11 cellular contexts compared by ENCODE assay signal in genomic region chr11:117220568-117220967, GRCh38. TPM values are rescaled to one million over a fixed set of nuclear protein-coding genes. Genes with fewer than 3 reads are reported as not detected.
DNase-seq lines count a peak whose midpoint lies in the region; ATAC-seq and TF ChIP-seq lines count a peak whose summit lies in the region.
"Had no signal": no experiment of that assay in that cellular context is flagged by ENCODE, and none has a peak within 500 bp of the region (broad histone marks: within the 10 kb centered on the region; RNA-seq: fewer than 3 reads in every experiment).

No MANE protein-coding gene starts in this region.

- TF ChIP-seq CTCF in cardiac muscle cell (IDR thresholded peaks at IDR 0.05; ENCODE audit: low read depth, low read length) (no peak), ovary (IDR thresholded peaks at IDR 0.05) (no peak)

- peaks cover 3% of the 10 kb centered on the region for H3K4me1 Mint-ChIP-seq in activated naive CD8-positive, alpha-beta T cell treated with anti-CD3 and anti-CD28 coated beads, Interleukin-2, amount 10 ng/mL, durations not matched to agents 7 days and 5 days
- H3K4me1 Mint-ChIP-seq in activated naive CD8-positive, alpha-beta T cell treated with anti-CD3 and anti-CD28 coated beads for 36 hours, result no peaks in the 10 kb centered on the region

- H3K27me3 ChIP-seq in cardiac muscle cell (no peaks in the 10 kb centered on the region), ovary (no peaks in the 10 kb centered on the region)

- 28 to 31% (median 29%) methylated on average over 9 of the region's 9 CpGs for WGBS in ovary, 3 donors
- 30% methylated on average over 9 of the region's 9 CpGs for WGBS in urinary bladder

- peak; percentile 21 for DNase-seq in activated naive CD8-positive, alpha-beta T cell treated with anti-CD3 and anti-CD28 coated beads, Interleukin-2, amount 10 ng/mL, durations not matched to agents 7 days and 5 days
- DNase-seq in activated naive CD8-positive, alpha-beta T cell treated with anti-CD3 and anti-CD28 coated beads for 36 hours, result no peak
- DNase-seq in cardiac muscle cell (ENCODE audit: low read depth in 1 of 2, low spot score in 1 of 2), result peak in 1 of 2 donors; percentile 73
- peak; percentile 56 to 73 (median 65) for DNase-seq in ovary
- no peak for DNase-seq in cerebellar cortex (ENCODE audit: low spot score)
- DNase-seq: central memory CD4-positive, alpha-beta T cell; nephron progenitor cell; SW 1271 had no signal

- H3K27ac ChIP-seq in cardiac muscle cell (peak overlapping the region; percentile 94), ovary (peak overlapping the region; percentile 78 to 86), urinary bladder (ENCODE audit: low read depth) (peak overlapping the region; percentile 11)

- H3K27ac Mint-ChIP-seq in activated naive CD8-positive, alpha-beta T cell treated with anti-CD3 and anti-CD28 coated beads, Interleukin-2, amount 10 ng/mL, durations not matched to agents 7 days and 5 days, result peak overlapping the region; percentile 36
- no peak overlapping the region for H3K27ac Mint-ChIP-seq in activated naive CD8-positive, alpha-beta T cell treated with anti-CD3 and anti-CD28 coated beads for 36 hours

- H3K4me3 ChIP-seq in cardiac muscle cell (no peak overlapping the region), ovary (no peak overlapping the region), urinary bladder (ENCODE audit: low read depth, low read length) (no peak overlapping the region)

- H3K4me1 ChIP-seq in cardiac muscle cell (ENCODE audit: low read depth), result peaks cover 27% of the 10 kb centered on the region
- peaks cover 44% of the 10 kb centered on the region for H3K4me1 ChIP-seq in ovary (ENCODE audit: insufficient read depth)
- H3K4me1 ChIP-seq in urinary bladder (ENCODE audit: insufficient read depth), result no peaks in the 10 kb centered on the region

- no peak for ATAC-seq in activated naive CD8-positive, alpha-beta T cell treated with anti-CD3 and anti-CD28 coated beads, Interleukin-2, amount 10 ng/mL, durations not matched to agents 7 days and 5 days (ENCODE audit: low read depth)
- ATAC-seq in HG02970 (IDR thresholded peaks at IDR 0.05; ENCODE audit: low FRiP score, unreplicated experiment), result no peak
- ATAC-seq in GM18861 (IDR thresholded peaks at IDR 0.05; ENCODE audit: unreplicated experiment), result no peak

- no peak overlapping the region for H3K4me3 Mint-ChIP-seq in activated naive CD8-positive, alpha-beta T cell treated with anti-CD3 and anti-CD28 coated beads, Interleukin-2, amount 10 ng/mL, durations not matched to agents 7 days and 5 days
- no peak overlapping the region for H3K4me3 Mint-ChIP-seq in activated naive CD8-positive, alpha-beta T cell treated with anti-CD3 and anti-CD28 coated beads for 36 hours
- H3K4me3 Mint-ChIP-seq: nephron progenitor cell had no signal

- TF ChIP-seq EP300 in ovary (IDR thresholded peaks at IDR 0.05), result no peak

- H3K36me3 Mint-ChIP-seq in activated naive CD8-positive, alpha-beta T cell treated with anti-CD3 and anti-CD28 coated beads, Interleukin-2, amount 10 ng/mL, durations not matched to agents 7 days and 5 days, result peaks cover 26% of the 10 kb centered on the region
- H3K36me3 Mint-ChIP-seq in activated naive CD8-positive, alpha-beta T cell treated with anti-CD3 and anti-CD28 coated beads for 36 hours, result peaks cover 16% of the 10 kb centered on the region

- no peaks in the 10 kb centered on the region for H3K9me3 Mint-ChIP-seq in activated naive CD8-positive, alpha-beta T cell treated with anti-CD3 and anti-CD28 coated beads, Interleukin-2, amount 10 ng/mL, durations not matched to agents 7 days and 5 days
- H3K9me3 Mint-ChIP-seq in activated naive CD8-positive, alpha-beta T cell treated with anti-CD3 and anti-CD28 coated beads for 36 hours, result no peaks in the 10 kb centered on the region
- H3K9me3 Mint-ChIP-seq: nephron progenitor cell had no signal

- H3K9me3 ChIP-seq in cardiac muscle cell (ENCODE audit: low read depth) (no peaks in the 10 kb centered on the region), ovary (no peaks in the 10 kb centered on the region)

- intact Hi-C loops in ovary (cut with DNase I), result loop anchor here (2.0 to 10.0 kb wide), 8 partner anchors 33 to 426 kb away; partner anchors contain the start of genes SIDT2 (in 2 of the 4) and APOA5 (in 1 of the 4)

- POLR2A ChIA-PET in activated naive CD8-positive, alpha-beta T cell treated with anti-CD3 and anti-CD28 coated beads, Interleukin-2, amount 10 ng/mL, durations not matched to agents 7 days and 5 days (lab: Charles Lee), result interaction anchor here (1.0 to 1.3 kb wide), 3 partner anchors 9 to 76 kb away, joined by 3 to 4 read pairs (median 3); partner anchors contain the start of gene PAFAH1B2

- no peaks in the 10 kb centered on the region for H3K27me3 Mint-ChIP-seq in activated naive CD8-positive, alpha-beta T cell treated with anti-CD3 and anti-CD28 coated beads, Interleukin-2, amount 10 ng/mL, durations not matched to agents 7 days and 5 days
- no peaks in the 10 kb centered on the region for H3K27me3 Mint-ChIP-seq in activated naive CD8-positive, alpha-beta T cell treated with anti-CD3 and anti-CD28 coated beads for 36 hours

- peak; percentile 14 for TF ChIP-seq POLR2A in ovary (IDR thresholded peaks at IDR 0.05)

- H3K36me3 ChIP-seq in cardiac muscle cell (peaks cover 8% of the 10 kb centered on the region), ovary (no peaks in the 10 kb centered on the region), urinary bladder (ENCODE audit: insufficient read depth) (no peaks in the 10 kb centered on the region)

RNA-seq across cellular contexts. Expression of gene PCSK7, which starts 11.3 kb away (rescaled TPM):
- 100 to 1,000 TPM; 191 to 195 TPM for total RNA-seq in activated naive CD8-positive, alpha-beta T cell treated with anti-CD3 and anti-CD28 coated beads, Interleukin-2, amount 10 ng/mL, durations not matched to agents 7 days and 5 days
- total RNA-seq in activated naive CD8-positive, alpha-beta T cell treated with anti-CD3 and anti-CD28 coated beads for 36 hours, result 10 to 100 TPM; 85.0 to 85.9 TPM
- total RNA-seq in cardiac muscle cell, result 43.6 and 46.6 TPM in 2 replicates
- 31.6 and 31.7 TPM in 2 replicates for polyA plus RNA-seq in cardiac muscle cell
- total RNA-seq in ovary, result 10 to 100 TPM; 16.3 to 67.7 (median 32.2) TPM
- 10 to 100 TPM; 14.5 to 15.7 TPM for polyA plus RNA-seq in ovary
- 23.7 TPM for total RNA-seq in urinary bladder
- 45.6 TPM for polyA plus RNA-seq in urinary bladder

RNA-seq across cellular contexts. Expression of gene RNF214, which starts 11.9 kb away (rescaled TPM):
- 10 to 100 TPM; 22.6 to 26.0 TPM for total RNA-seq in activated naive CD8-positive, alpha-beta T cell treated with anti-CD3 and anti-CD28 coated beads, Interleukin-2, amount 10 ng/mL, durations not matched to agents 7 days and 5 days
- 10 to 100 TPM; 16.6 to 17.3 TPM for total RNA-seq in activated naive CD8-positive, alpha-beta T cell treated with anti-CD3 and anti-CD28 coated beads for 36 hours
- 14.1 and 20.0 TPM in 2 replicates for total RNA-seq in cardiac muscle cell
- 13.8 and 24.6 TPM in 2 replicates for polyA plus RNA-seq in cardiac muscle cell
- 10 to 100 TPM in 6 of 7 donors, 1 to 10 TPM in 1; 9.7 to 40.9 (median 29.3) TPM for total RNA-seq in ovary
- 10 to 100 TPM; 12.8 to 22.7 TPM for polyA plus RNA-seq in ovary
- total RNA-seq in urinary bladder, result 15.2 TPM
- polyA plus RNA-seq in urinary bladder, result 14.5 TPM

RNA-seq across cellular contexts. Expression of gene TAGLN, which starts 21.4 kb away (rescaled TPM):
- 1 to 10 TPM; 6.2 to 6.4 TPM for total RNA-seq in activated naive CD8-positive, alpha-beta T cell treated with anti-CD3 and anti-CD28 coated beads, Interleukin-2, amount 10 ng/mL, durations not matched to agents 7 days and 5 days
- 1 to 10 TPM; 2.0 TPM for total RNA-seq in activated naive CD8-positive, alpha-beta T cell treated with anti-CD3 and anti-CD28 coated beads for 36 hours
- total RNA-seq in cardiac muscle cell (82.5 and 1,828 TPM in 2 replicates), ovary (1,000 to 10,000 TPM in 3 of 7 donors, 100 to 1,000 TPM in 4; 491 to 2,646 (median 828) TPM), urinary bladder (2,727 TPM)
- polyA plus RNA-seq in cardiac muscle cell (65.2 and 1,052 TPM in 2 replicates), ovary (1,000 to 10,000 TPM; 1,650 to 3,307 TPM), urinary bladder (17,163 TPM)

RNA-seq across cellular contexts. Expression of gene SIDT2, which starts 42.0 kb away (rescaled TPM):
- total RNA-seq in activated naive CD8-positive, alpha-beta T cell treated with anti-CD3 and anti-CD28 coated beads, Interleukin-2, amount 10 ng/mL, durations not matched to agents 7 days and 5 days, result 10 to 100 TPM; 34.9 to 35.0 TPM
- total RNA-seq in activated naive CD8-positive, alpha-beta T cell treated with anti-CD3 and anti-CD28 coated beads for 36 hours, result 1 to 10 TPM; 8.0 to 8.7 TPM
- 27.1 and 32.9 TPM in 2 replicates for total RNA-seq in cardiac muscle cell
- 10.3 and 16.1 TPM in 2 replicates for polyA plus RNA-seq in cardiac muscle cell
- total RNA-seq in ovary, result 100 to 1,000 TPM in 1 of 7 donors, 10 to 100 TPM in 6; 36.5 to 141 (median 73.7) TPM
- 100 to 1,000 TPM in 1 of 2 donors, 10 to 100 TPM in 1; 59.2 to 106 TPM for polyA plus RNA-seq in ovary
- 19.6 TPM for total RNA-seq in urinary bladder
- polyA plus RNA-seq in urinary bladder, result 31.6 TPM

Comparison
In these comparisons a context has a peak if more than half of its experiments do, and no peak if none do; other contexts are left out.
1. DNase-seq: peak in activated naive CD8-positive, alpha-beta T cell treated with anti-CD3 and anti-CD28 coated beads, Interleukin-2, amount 10 ng/mL, durations not matched to agents 7 days and 5 days (single experiment) and ovary (5 of 5); none in activated naive CD8-positive, alpha-beta T cell treated with anti-CD3 and anti-CD28 coated beads for 36 hours (single experiment) and cerebellar cortex (single experiment).
2. H3K27ac ChIP-seq: peak in every context shown above with its lines; median percentile 94 in cardiac muscle cell; 82 in ovary; 11 in urinary bladder.
3. RNA of gene TAGLN, which starts 21.4 kb away (total RNA-seq): 2,727 TPM in urinary bladder (single experiment), 491 to 2,646 TPM in ovary and 82.5 to 1,828 TPM in cardiac muscle cell; 6.2 to 6.4 TPM in activated naive CD8-positive, alpha-beta T cell treated with anti-CD3 and anti-CD28 coated beads, Interleukin-2, amount 10 ng/mL, durations not matched to agents 7 days and 5 days and 2.0 TPM in activated naive CD8-positive, alpha-beta T cell treated with anti-CD3 and anti-CD28 coated beads for 36 hours; every median in the first group is over 10 times any median in the second.